8 cellular contexts compared by ENCODE assay signal in the genomic region with DNA sequence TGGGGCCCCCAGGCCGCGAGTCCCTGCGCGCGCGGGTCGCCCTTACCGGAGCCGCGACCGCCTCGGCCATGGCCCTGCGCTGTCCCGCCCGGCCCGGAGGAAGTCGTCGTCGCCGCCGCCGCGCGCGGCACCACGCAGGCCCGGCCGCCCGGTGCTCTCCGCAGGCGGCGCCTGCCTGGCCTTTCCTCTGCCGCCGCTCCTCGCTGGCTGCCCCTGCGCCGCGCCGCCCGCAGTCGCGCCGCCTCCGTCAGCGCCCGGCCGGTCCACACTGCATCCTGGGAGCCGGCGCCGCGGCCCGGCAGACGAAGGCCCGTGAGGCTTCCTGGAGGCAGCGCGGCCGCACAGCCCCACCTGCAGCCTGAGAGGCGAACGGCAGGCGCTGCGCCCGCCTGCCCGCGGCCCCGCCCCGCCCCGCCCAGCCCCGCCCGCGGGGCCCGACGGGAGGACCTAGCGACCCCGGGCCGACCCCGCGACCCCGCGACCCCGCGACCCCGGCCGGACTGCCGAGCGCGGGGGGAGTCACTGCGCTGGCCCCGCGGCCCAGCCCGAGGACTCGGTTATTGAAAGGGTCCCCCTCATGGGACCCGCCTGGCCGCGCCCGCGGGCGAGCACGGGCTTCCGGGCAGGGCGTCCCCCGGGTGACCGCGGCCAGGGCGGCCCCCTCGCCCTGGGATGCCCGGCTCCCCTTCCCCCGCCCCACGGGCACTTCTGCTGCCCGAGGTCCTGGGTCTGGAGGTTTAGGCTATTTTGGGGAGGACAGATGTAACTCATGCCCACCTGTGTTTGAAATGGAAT. TPM values are rescaled to one million over a fixed set of nuclear protein-coding genes. Genes with fewer than 3 reads are reported as not detected.
A peak's percentile ranks its signal among the peaks of the same experiment; 100 is the strongest.
DNase-seq lines count a peak whose midpoint lies in the region; ATAC-seq and TF ChIP-seq lines count a peak whose summit lies in the region.

A gene (minus strand): TSS at position 343 of the 795 bp plus-strand sequence. CDS start 273 bp downstream, at position 70.

- H3K79me1 ChIP-seq in H9 (ENCODE audit: insufficient read depth, low read depth, low read length, poor library complexity, severe bottlenecking): peaks cover 2% of the 10 kb centered on the region

- H3K23ac ChIP-seq in H9 (ENCODE audit: insufficient read length, low read depth, low read length): no peak within 1 kb of the TSS

- intact Hi-C loops in heart left ventricle (cut with DNase I) (loop anchor here in 5 of 10 donors (2.0 to 10.0 kb wide), 7 partner anchors 75 to 237 kb away; a partner anchor contains a TSS), posterior cingulate gyrus (cut with DNase I) (loop anchor here (5.0 to 10.0 kb wide), 3 partner anchors 35 to 233 kb away; a partner anchor contains a TSS)

- H4K8ac ChIP-seq in H9 (replicated peaks; ENCODE audit: insufficient read length, low read depth, low read length): no peak within 1 kb of the TSS

- DNase-seq in H9 (peak; percentile 82), MG63 (peak; percentile 77), SW480 (ENCODE audit: low spot score) (peak; percentile 79), heart left ventricle (peak; percentile 78 to 93 (median 85)), posterior cingulate gyrus (peak; percentile 52 to 97 (median 80)), type B pancreatic cell (ENCODE audit: extremely low spot score, unreplicated experiment) (peak; percentile 86)
- DNase-seq in activated naive CD8-positive, alpha-beta T cell treated with anti-CD3 and anti-CD28 coated beads, Interleukin-2, amount 50 U/mL, for 24 hours: peak; percentile 84

- peaks cover 4% of the 10 kb centered on the region; the same call in 1 of the 2 replicates for H3K79me2 ChIP-seq in H9 (ENCODE audit: insufficient read depth, low read length)

- H2BK15ac ChIP-seq in H9 (ENCODE audit: low read depth, low read length): no peak within 1 kb of the TSS; the same call in 1 of the 2 replicates

- no peak within 1 kb of the TSS for H2BK20ac ChIP-seq in H9 (ENCODE audit: low read depth, low read length, poor library complexity, severe bottlenecking)

- H3K27ac Mint-ChIP-seq in H9: peak within 1 kb of the TSS; percentile 72 to 85 (median 79); a peak in 3 of 7 replicates
- peak within 1 kb of the TSS; percentile 92 for H3K27ac Mint-ChIP-seq in activated naive CD8-positive, alpha-beta T cell treated with anti-CD3 and anti-CD28 coated beads, Interleukin-2, amount 50 U/mL, for 24 hours
- H3K27ac Mint-ChIP-seq in type B pancreatic cell: peak within 1 kb of the TSS; percentile 95

- TF ChIP-seq POLR2A in GM10847 (IDR thresholded peaks at IDR 0.05; ENCODE audit: extremely low read depth, insufficient read length) (peak; percentile 60), heart left ventricle (IDR thresholded peaks at IDR 0.05) (peak in 1 of 2 donors; percentile 27)

- H3K4me3 ChIP-seq in MG63 (peak within 1 kb of the TSS; percentile 58), heart left ventricle (peak within 1 kb of the TSS; percentile 53 to 89 (median 75))

- peak within 1 kb of the TSS; percentile 85 for H3K4me2 ChIP-seq in H9 (ENCODE audit: insufficient read depth, insufficient read length, low read length)

- no peak within 1 kb of the TSS for H3K4ac ChIP-seq in H9 (ENCODE audit: low read depth, low read length)

- peak within 1 kb of the TSS; percentile 91 to 95 for H3K4me3 Mint-ChIP-seq in H9
- H3K4me3 Mint-ChIP-seq in activated naive CD8-positive, alpha-beta T cell treated with anti-CD3 and anti-CD28 coated beads, Interleukin-2, amount 50 U/mL, for 24 hours: peak within 1 kb of the TSS; percentile 93
- H3K4me3 Mint-ChIP-seq in type B pancreatic cell: peak within 1 kb of the TSS; percentile 98

- H3K56ac ChIP-seq in H9 (ENCODE audit: insufficient read length, low read depth, low read length): no peak within 1 kb of the TSS

- peaks cover 4% of the 10 kb centered on the region for H3K36me3 ChIP-seq in MG63
- H3K36me3 ChIP-seq in heart left ventricle: peaks cover 0 to 19% (median 15%) of the 10 kb centered on the region in 9 donors

- H3T11ph ChIP-seq in H9 (ENCODE audit: low read length): no peak within 1 kb of the TSS

- H2AFZ ChIP-seq in H9 (ENCODE audit: low read length): no peak within 1 kb of the TSS

- H3K27me3 Mint-ChIP-seq in H9 (ENCODE audit: low read depth) (peaks cover 41% of the 10 kb centered on the region), type B pancreatic cell (peaks cover 22% of the 10 kb centered on the region)
- H3K27me3 Mint-ChIP-seq in activated naive CD8-positive, alpha-beta T cell treated with anti-CD3 and anti-CD28 coated beads, Interleukin-2, amount 50 U/mL, for 24 hours: no peaks in the 10 kb centered on the region

- no peak within 1 kb of the TSS for H3K18ac ChIP-seq in H9 (ENCODE audit: insufficient read length, low read depth, low read length)

- H3K9me3 ChIP-seq in H9 (ENCODE audit: control insufficient read depth, low read depth, low read length): no peaks in the 10 kb centered on the region
- no peaks in the 10 kb centered on the region for H3K9me3 ChIP-seq in MG63
- no peaks in the 10 kb centered on the region for H3K9me3 ChIP-seq in heart left ventricle

- peaks cover 4% of the 10 kb centered on the region; the same call in 1 of the 2 replicates for H3K27me3 ChIP-seq in H9 (ENCODE audit: insufficient read depth, low read length)
- no peaks in the 10 kb centered on the region for H3K27me3 ChIP-seq in MG63
- no peaks in the 10 kb centered on the region for H3K27me3 ChIP-seq in heart left ventricle

- no peaks in the 10 kb centered on the region; a peak in 2 of 5 replicates for H3K9me3 Mint-ChIP-seq in H9
- no peaks in the 10 kb centered on the region for H3K9me3 Mint-ChIP-seq in activated naive CD8-positive, alpha-beta T cell treated with anti-CD3 and anti-CD28 coated beads, Interleukin-2, amount 50 U/mL, for 24 hours
- H3K9me3 Mint-ChIP-seq in type B pancreatic cell: no peaks in the 10 kb centered on the region

- H2BK5ac ChIP-seq in H9 (ENCODE audit: insufficient read length, low read length): no peak within 1 kb of the TSS

- H3K27ac ChIP-seq in H9 (ENCODE audit: insufficient read length, low read depth, low read length) (no peak within 1 kb of the TSS), heart left ventricle (peak within 1 kb of the TSS; percentile 67 to 90 (median 82))

- H3K36me3 Mint-ChIP-seq in H9 (ENCODE audit: insufficient read depth in 1 of 3, low read depth in 3 of 3) (peaks cover 16 to 19% (median 16%) of the 10 kb centered on the region in 3 experiments), type B pancreatic cell (peaks cover 12% of the 10 kb centered on the region)
- H3K36me3 Mint-ChIP-seq in activated naive CD8-positive, alpha-beta T cell treated with anti-CD3 and anti-CD28 coated beads, Interleukin-2, amount 50 U/mL, for 24 hours (ENCODE audit: low read depth): peaks cover 8% of the 10 kb centered on the region

- no peaks in the 10 kb centered on the region; the same call in 1 of the 2 replicates for H3K4me1 ChIP-seq in H9 (ENCODE audit: insufficient read depth, low read length)
- peaks cover 0 to 30% (median 19%) of the 10 kb centered on the region in 12 donors for H3K4me1 ChIP-seq in heart left ventricle

- no CpG with 5 or more reads among the region's 109 CpGs for WGBS in H9 (ENCODE audit: extremely low coverage, insufficient read length, low lambda C conversion rate)
- 0 to 1% (median 0%) methylated on average over 33 to 109 of the region's 109 CpGs for WGBS in heart left ventricle, 4 donors

- peak within 1 kb of the TSS; percentile 79 for H3K9ac ChIP-seq in H9 (ENCODE audit: extremely low read depth, insufficient read length, low read length)

- no peaks in the 10 kb centered on the region for H4K20me1 ChIP-seq in H9 (ENCODE audit: control insufficient read depth, insufficient read depth, insufficient read length)

- TF ChIP-seq CTCF in H9 (conservative IDR thresholded peaks at IDR 0.05) (peak; percentile 61; the same call in 2 of the 3 replicates), heart left ventricle (IDR thresholded peaks at IDR 0.05) (peak in 10 of 12 donors; percentile 26 to 90 (median 62)), type B pancreatic cell (conservative IDR thresholded peaks at IDR 0.05) (peak; percentile 77)

- no peak within 1 kb of the TSS for H4K91ac ChIP-seq in H9 (ENCODE audit: insufficient read length, low read depth, low read length)

- peaks cover 10 to 14% of the 10 kb centered on the region in 2 experiments for H3K4me1 Mint-ChIP-seq in H9
- peaks cover 35% of the 10 kb centered on the region for H3K4me1 Mint-ChIP-seq in activated naive CD8-positive, alpha-beta T cell treated with anti-CD3 and anti-CD28 coated beads, Interleukin-2, amount 50 U/mL, for 24 hours
- peaks cover 23% of the 10 kb centered on the region for H3K4me1 Mint-ChIP-seq in type B pancreatic cell (ENCODE audit: unreplicated experiment)

- peak; percentile 95 for ATAC-seq in activated naive CD8-positive, alpha-beta T cell treated with anti-CD3 and anti-CD28 coated beads, Interleukin-2, amount 50 U/mL, for 24 hours
- peak; percentile 56 to 96 (median 91) for ATAC-seq in heart left ventricle

- H4K5ac ChIP-seq in H9 (ENCODE audit: insufficient read length, low read depth, low read length): no peak within 1 kb of the TSS

- H2BK12ac ChIP-seq in H9 (ENCODE audit: insufficient read length, low read depth, low read length): no peak within 1 kb of the TSS

- peaks cover 7% of the 10 kb centered on the region for H3K23me2 ChIP-seq in H9 (ENCODE audit: insufficient read length, low read depth, low read length, poor library complexity, severe bottlenecking)

- H2AK5ac ChIP-seq in H9 (ENCODE audit: insufficient read length, low read length): no peak within 1 kb of the TSS

- H2BK120ac ChIP-seq in H9 (ENCODE audit: low read depth, low read length, poor library complexity, severe bottlenecking): no peak within 1 kb of the TSS

- no peak within 1 kb of the TSS for H3K14ac ChIP-seq in H9 (ENCODE audit: insufficient read depth, low read length)

RNA-seq across cellular contexts. Expression of the gene that starts here (rescaled TPM):
- total RNA-seq in H9 (2021): 25.6 and 26.7 TPM in 2 replicates
- total RNA-seq in MG63 (2014; rRNA removed; shearing (Covaris generic); ENCODE audit: low replicate concordance): 12.9 and 14.4 TPM in 2 replicates
- 10 to 100 TPM in 4 of 9 donors, 1 to 10 TPM in 5; 6.7 to 12.8 (median 8.8) TPM for total RNA-seq in heart left ventricle
- polyA plus RNA-seq in heart left ventricle: 1 to 10 TPM; 5.5 to 6.8 TPM
- total RNA-seq in type B pancreatic cell (ENCODE audit: low replicate concordance): 20.2 and 20.4 TPM in 2 replicates
